10 cellular contexts compared by ENCODE assay signal in the genomic region with DNA sequence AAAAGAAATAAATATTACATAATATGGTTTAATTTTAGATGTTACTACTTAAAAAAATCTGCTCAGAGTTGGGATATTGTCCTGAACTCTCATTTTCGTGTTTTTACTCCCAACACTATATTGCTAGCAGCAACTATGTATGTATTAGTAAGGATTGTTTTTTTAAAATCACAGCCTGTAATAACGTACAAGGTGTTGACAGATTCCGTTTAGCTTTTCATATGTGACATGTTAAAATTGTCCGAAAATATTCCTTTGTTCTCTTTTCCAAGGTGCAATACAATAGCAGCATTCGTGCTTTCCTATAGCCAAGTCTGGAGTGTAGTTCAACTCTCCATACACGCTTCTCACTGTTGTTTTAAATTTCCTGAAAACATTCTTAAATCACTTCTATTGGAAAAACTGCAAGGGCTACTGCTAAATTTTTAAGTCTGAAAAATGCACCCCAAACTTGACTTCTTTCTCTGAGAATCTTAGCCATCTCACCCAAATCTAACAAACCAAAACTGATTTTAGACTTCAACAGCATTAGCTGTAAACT. TPM values are rescaled to one million over a fixed set of nuclear protein-coding genes. Genes with fewer than 3 reads are reported as not detected.
DNase-seq lines count a peak whose midpoint lies in the region; ATAC-seq and TF ChIP-seq lines count a peak whose summit lies in the region.
"Had no signal": no experiment of that assay in that cellular context is flagged by ENCODE, and none has a peak within 500 bp of the region (broad histone marks: within the 10 kb centered on the region; RNA-seq: fewer than 3 reads in every experiment).

No MANE protein-coding gene starts in this region.

- H2AFZ ChIP-seq in Karpas-422 (ENCODE audit: low read length), result no peak overlapping the region

- H3K4me3 Mint-ChIP-seq in Calu3 (ENCODE audit: low read depth, unreplicated experiment), result peak overlapping the region; percentile 53
- peak overlapping the region; percentile 83 for H3K4me3 Mint-ChIP-seq in natural killer cell treated with Interleukin-12 subunit alpha and Interleukin-12 subunit beta and Interleukin-15 and Interleukin-18, amount 100 ng/mL, for 72 hours

- H3K4me3 ChIP-seq in Karpas-422 (ENCODE audit: low read length), result no peak overlapping the region
- no peak overlapping the region for H3K4me3 ChIP-seq in adipocyte (ENCODE audit: low read length)

- H3K9me3 ChIP-seq in Karpas-422 (ENCODE audit: low read length), result no peaks in the 10 kb centered on the region
- H3K9me3 ChIP-seq in adipocyte (ENCODE audit: control insufficient read depth, low read length), result no peaks in the 10 kb centered on the region

- H3K36me3 ChIP-seq in Karpas-422 (ENCODE audit: insufficient read depth, low read length), result no peaks in the 10 kb centered on the region
- H3K36me3 ChIP-seq in adipocyte (ENCODE audit: control insufficient read depth, insufficient read depth, low read length, severe bottlenecking), result no peaks in the 10 kb centered on the region

- CTCF ChIA-PET in Calu3 (lab: Charles Lee), result no interaction called here

- peaks cover 90% of the 10 kb centered on the region for H3K4me1 Mint-ChIP-seq in Calu3 (ENCODE audit: low read depth, unreplicated experiment)
- peaks cover 56 to 65% of the 10 kb centered on the region in 2 donors for H3K4me1 Mint-ChIP-seq in natural killer cell treated with Interleukin-12 subunit alpha and Interleukin-12 subunit beta and Interleukin-15 and Interleukin-18, amount 100 ng/mL, for 72 hours (ENCODE audit: low read depth in 2 of 2)

- no peak for TF ChIP-seq CTCF in Calu3 (IDR thresholded peaks at IDR 0.05; ENCODE audit: unreplicated experiment)

- H3K27me3 ChIP-seq in Karpas-422 (ENCODE audit: low read length), result no peaks in the 10 kb centered on the region
- H3K27me3 ChIP-seq in adipocyte (replicated peaks; ENCODE audit: control insufficient read depth, insufficient read depth, low read length), result no peaks in the 10 kb centered on the region

- no peaks in the 10 kb centered on the region for H4K20me1 ChIP-seq in Karpas-422 (ENCODE audit: insufficient read depth, low read depth, low read length)

- H3K27ac ChIP-seq in Karpas-422 (ENCODE audit: low read length), result peak overlapping the region; percentile 82

- BruUV-seq in Calu3 (replicated peaks; lab: Mats Ljungman, UMichigan), result no TSS peak

- intact Hi-C loops in Calu3 (cut with micrococcal nuclease; ENCODE audit: unreplicated experiment), result no loop called here

- H3K9ac ChIP-seq in Karpas-422 (ENCODE audit: low read length), result peak overlapping the region; percentile 71; the same call in 1 of the 2 replicates
- H3K9ac ChIP-seq in adipocyte (ENCODE audit: low read length), result peak overlapping the region; percentile 71

- ATAC-seq in natural killer cell treated with Interleukin-12 subunit alpha and Interleukin-12 subunit beta and Interleukin-15 and Interleukin-18, amount 100 ng/mL, for 72 hours, result no peak
- ATAC-seq in esophagus mucosa, result no peak

- H3K9me3 Mint-ChIP-seq in Calu3 (ENCODE audit: low read depth, unreplicated experiment), result no peaks in the 10 kb centered on the region
- no peaks in the 10 kb centered on the region for H3K9me3 Mint-ChIP-seq in natural killer cell treated with Interleukin-12 subunit alpha and Interleukin-12 subunit beta and Interleukin-15 and Interleukin-18, amount 100 ng/mL, for 72 hours

- H3K27ac Mint-ChIP-seq in Calu3 (ENCODE audit: unreplicated experiment), result peak overlapping the region; percentile 100
- H3K27ac Mint-ChIP-seq in natural killer cell treated with Interleukin-12 subunit alpha and Interleukin-12 subunit beta and Interleukin-15 and Interleukin-18, amount 100 ng/mL, for 72 hours, result peak overlapping the region; percentile 90 to 99

- H3K27me3 Mint-ChIP-seq in Calu3 (ENCODE audit: unreplicated experiment), result peaks cover 13% of the 10 kb centered on the region
- H3K27me3 Mint-ChIP-seq in natural killer cell treated with Interleukin-12 subunit alpha and Interleukin-12 subunit beta and Interleukin-15 and Interleukin-18, amount 100 ng/mL, for 72 hours, result no peaks in the 10 kb centered on the region

- peaks cover 56% of the 10 kb centered on the region for H3K4me1 ChIP-seq in Karpas-422 (ENCODE audit: low read length)
- H3K4me1 ChIP-seq in adipocyte (ENCODE audit: control insufficient read depth, insufficient read depth, low read length), result peaks cover 36% of the 10 kb centered on the region

- H3K4me2 ChIP-seq in Karpas-422 (ENCODE audit: low read depth, low read length, poor library complexity, severe bottlenecking), result peak overlapping the region; percentile 88

- H3K9me2 ChIP-seq in Karpas-422 (replicated peaks; ENCODE audit: insufficient read depth, low read length), result no peaks in the 10 kb centered on the region

- H3K36me3 Mint-ChIP-seq in Calu3 (ENCODE audit: insufficient read depth, unreplicated experiment), result peaks cover 78% of the 10 kb centered on the region
- no peaks in the 10 kb centered on the region for H3K36me3 Mint-ChIP-seq in natural killer cell treated with Interleukin-12 subunit alpha and Interleukin-12 subunit beta and Interleukin-15 and Interleukin-18, amount 100 ng/mL, for 72 hours

- H3K79me2 ChIP-seq in Karpas-422 (ENCODE audit: low read length), result no peaks in the 10 kb centered on the region

- DNase-seq in Calu3, result no peak
- no peak for DNase-seq in Karpas-422
- no peak for DNase-seq in adipocyte (ENCODE audit: low read depth)
- no peak for DNase-seq in natural killer cell treated with Interleukin-12 subunit alpha and Interleukin-12 subunit beta and Interleukin-15 and Interleukin-18, amount 100 ng/mL, for 72 hours (ENCODE audit: low spot score)
- no peak for DNase-seq in NCI-H1930 (lab: John Stamatoyannopoulos, UW)
- DNase-seq in GM19240 (ENCODE audit: insufficient read length, low spot score), result no peak
- no peak for DNase-seq in iPS-NIHi7 (ENCODE audit: extremely low spot score)
- DNase-seq: cerebellar nuclear complex, SHP77 had no signal

RNA-seq across cellular contexts. Expression of a gene that starts 58.9 kb away (rescaled TPM):
- total RNA-seq in Calu3 (2022), result 24.9 and 27.1 TPM in 2 replicates
- total RNA-seq in Karpas-422 (2014; rRNA removed; shearing (Covaris generic); ENCODE audit: low replicate concordance), result 0.04 and 0.19 TPM in 2 replicates
- total RNA-seq in natural killer cell treated with Interleukin-12 subunit alpha and Interleukin-12 subunit beta and Interleukin-15 and Interleukin-18, amount 100 ng/mL, for 72 hours, result 1 to 10 TPM in 1 of 2 donors, under 1 TPM in 1; 0.62 to 1.5 TPM
- total RNA-seq in esophagus mucosa, result 4.7 TPM
